1 cellular context compared by ENCODE assay signal in the genomic region with DNA sequence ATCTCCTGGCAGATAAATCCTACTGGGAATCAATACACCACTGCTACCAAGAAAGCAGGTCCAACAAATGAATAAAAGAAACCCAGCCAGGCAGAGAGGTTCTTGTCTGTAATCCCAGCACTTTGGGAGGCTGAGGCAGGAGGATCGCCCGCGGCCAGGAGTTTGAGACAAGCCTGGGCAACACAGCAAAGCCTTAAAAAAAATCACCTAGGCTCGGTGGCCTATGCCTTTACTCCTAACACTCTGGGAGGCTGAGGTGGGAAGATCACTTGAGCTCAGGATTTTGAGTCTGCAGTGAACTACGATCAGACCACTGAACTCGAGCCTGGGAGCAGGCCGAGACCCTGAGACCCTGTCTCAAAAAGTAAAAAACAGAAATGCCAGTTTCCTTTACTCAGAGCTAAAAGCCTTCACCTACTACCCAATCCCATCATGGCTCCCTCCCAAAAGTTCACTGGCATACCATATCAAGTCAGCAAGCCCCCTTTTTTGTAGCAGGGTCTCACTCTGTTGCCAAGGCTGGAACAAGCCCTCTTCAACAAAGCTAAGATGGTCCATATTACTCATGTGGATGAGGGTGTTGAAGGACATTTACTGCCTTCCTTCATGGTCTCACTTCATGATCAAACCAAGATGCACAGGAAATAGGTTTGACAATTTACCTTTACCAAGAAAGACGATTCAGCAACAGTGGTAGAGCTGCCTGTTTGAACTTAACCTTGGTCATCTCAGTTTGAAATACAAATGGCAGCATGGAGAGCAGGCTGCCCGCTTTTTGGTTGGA.
TF ChIP-seq lines count a peak whose summit lies in the region.

No MANE protein-coding gene starts in this region.

TF ChIP-seq in HepG2, 621 proteins besides CTCF, POLR2A, EP300 and RAD21 (continued from another document and continues in another):
- TF ChIP-seq, protein P1, sequence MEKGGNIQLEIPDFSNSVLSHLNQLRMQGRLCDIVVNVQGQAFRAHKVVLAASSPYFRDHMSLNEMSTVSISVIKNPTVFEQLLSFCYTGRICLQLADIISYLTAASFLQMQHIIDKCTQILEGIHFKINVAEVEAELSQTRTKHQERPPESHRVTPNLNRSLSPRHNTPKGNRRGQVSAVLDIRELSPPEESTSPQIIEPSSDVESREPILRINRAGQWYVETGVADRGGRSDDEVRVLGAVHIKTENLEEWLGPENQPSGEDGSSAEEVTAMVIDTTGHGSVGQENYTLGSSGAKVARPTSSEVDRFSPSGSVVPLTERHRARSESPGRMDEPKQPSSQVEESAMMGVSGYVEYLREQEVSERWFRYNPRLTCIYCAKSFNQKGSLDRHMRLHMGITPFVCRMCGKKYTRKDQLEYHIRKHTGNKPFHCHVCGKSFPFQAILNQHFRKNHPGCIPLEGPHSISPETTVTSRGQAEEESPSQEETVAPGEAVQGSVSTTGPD (CRISPR knock-in tag; IDR thresholded peaks at IDR 0.05): no peak
- TF ChIP-seq HNF4A (CRISPR knock-in tag; IDR thresholded peaks at IDR 0.05): peak; percentile 31; the same call in 1 of the 2 replicates
- TF ChIP-seq, protein P2, sequence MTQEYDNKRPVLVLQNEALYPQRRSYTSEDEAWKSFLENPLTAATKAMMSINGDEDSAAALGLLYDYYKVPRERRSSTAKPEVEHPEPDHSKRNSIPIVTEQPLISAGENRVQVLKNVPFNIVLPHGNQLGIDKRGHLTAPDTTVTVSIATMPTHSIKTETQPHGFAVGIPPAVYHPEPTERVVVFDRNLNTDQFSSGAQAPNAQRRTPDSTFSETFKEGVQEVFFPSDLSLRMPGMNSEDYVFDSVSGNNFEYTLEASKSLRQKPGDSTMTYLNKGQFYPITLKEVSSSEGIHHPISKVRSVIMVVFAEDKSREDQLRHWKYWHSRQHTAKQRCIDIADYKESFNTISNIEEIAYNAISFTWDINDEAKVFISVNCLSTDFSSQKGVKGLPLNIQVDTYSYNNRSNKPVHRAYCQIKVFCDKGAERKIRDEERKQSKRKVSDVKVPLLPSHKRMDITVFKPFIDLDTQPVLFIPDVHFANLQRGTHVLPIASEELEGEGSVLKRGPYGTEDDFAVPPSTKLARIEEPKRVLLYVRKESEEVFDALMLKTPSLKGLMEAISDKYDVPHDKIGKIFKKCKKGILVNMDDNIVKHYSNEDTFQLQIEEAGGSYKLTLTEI (CRISPR knock-in tag; conservative IDR thresholded peaks at IDR 0.05): no peak
- TF ChIP-seq KAT7 (CRISPR knock-in tag; IDR thresholded peaks at IDR 0.05; ENCODE audit: borderline replicate concordance): peak; percentile 31; the same call in 1 of the 2 replicates
- TF ChIP-seq REL (CRISPR knock-in tag; conservative IDR thresholded peaks at IDR 0.05): no peak
- TF ChIP-seq HOXA3 (CRISPR knock-in tag; IDR thresholded peaks at IDR 0.05): no peak
- 0 out of 2 replicates have a peak, but pooled peaks have one; percentile 23 for TF ChIP-seq ZC3H13 (CRISPR knock-in tag; IDR thresholded peaks at IDR 0.05)
- TF ChIP-seq, protein P3, sequence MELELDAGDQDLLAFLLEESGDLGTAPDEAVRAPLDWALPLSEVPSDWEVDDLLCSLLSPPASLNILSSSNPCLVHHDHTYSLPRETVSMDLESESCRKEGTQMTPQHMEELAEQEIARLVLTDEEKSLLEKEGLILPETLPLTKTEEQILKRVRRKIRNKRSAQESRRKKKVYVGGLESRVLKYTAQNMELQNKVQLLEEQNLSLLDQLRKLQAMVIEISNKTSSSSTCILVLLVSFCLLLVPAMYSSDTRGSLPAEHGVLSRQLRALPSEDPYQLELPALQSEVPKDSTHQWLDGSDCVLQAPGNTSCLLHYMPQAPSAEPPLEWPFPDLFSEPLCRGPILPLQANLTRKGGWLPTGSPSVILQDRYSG (CRISPR knock-in tag; IDR thresholded peaks at IDR 0.05): no peak
- no peak for TF ChIP-seq ELF4 (CRISPR knock-in tag; IDR thresholded peaks at IDR 0.05; ENCODE audit: borderline replicate concordance)
- no peak for TF ChIP-seq TSC22D2 (CRISPR knock-in tag; IDR thresholded peaks at IDR 0.05; ENCODE audit: borderline replicate concordance)
- 0 out of 2 replicates have a peak, but pooled peaks have one; percentile 0 for TF ChIP-seq ZSCAN9 (CRISPR knock-in tag; IDR thresholded peaks at IDR 0.05; ENCODE audit: borderline replicate concordance)
- TF ChIP-seq, protein P4, sequence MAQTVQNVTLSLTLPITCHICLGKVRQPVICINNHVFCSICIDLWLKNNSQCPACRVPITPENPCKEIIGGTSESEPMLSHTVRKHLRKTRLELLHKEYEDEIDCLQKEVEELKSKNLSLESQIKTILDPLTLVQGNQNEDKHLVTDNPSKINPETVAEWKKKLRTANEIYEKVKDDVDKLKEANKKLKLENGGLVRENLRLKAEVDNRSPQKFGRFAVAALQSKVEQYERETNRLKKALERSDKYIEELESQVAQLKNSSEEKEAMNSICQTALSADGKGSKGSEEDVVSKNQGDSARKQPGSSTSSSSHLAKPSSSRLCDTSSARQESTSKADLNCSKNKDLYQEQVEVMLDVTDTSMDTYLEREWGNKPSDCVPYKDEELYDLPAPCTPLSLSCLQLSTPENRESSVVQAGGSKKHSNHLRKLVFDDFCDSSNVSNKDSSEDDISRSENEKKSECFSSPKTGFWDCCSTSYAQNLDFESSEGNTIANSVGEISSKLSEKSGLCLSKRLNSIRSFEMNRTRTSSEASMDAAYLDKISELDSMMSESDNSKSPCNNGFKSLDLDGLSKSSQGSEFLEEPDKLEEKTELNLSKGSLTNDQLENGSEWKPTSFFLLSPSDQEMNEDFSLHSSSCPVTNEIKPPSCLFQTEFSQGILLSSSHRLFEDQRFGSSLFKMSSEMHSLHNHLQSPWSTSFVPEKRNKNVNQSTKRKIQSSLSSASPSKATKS (CRISPR knock-in tag; IDR thresholded peaks at IDR 0.05): peak; percentile 7; the same call in 1 of the 2 replicates
- TF ChIP-seq, protein P5, sequence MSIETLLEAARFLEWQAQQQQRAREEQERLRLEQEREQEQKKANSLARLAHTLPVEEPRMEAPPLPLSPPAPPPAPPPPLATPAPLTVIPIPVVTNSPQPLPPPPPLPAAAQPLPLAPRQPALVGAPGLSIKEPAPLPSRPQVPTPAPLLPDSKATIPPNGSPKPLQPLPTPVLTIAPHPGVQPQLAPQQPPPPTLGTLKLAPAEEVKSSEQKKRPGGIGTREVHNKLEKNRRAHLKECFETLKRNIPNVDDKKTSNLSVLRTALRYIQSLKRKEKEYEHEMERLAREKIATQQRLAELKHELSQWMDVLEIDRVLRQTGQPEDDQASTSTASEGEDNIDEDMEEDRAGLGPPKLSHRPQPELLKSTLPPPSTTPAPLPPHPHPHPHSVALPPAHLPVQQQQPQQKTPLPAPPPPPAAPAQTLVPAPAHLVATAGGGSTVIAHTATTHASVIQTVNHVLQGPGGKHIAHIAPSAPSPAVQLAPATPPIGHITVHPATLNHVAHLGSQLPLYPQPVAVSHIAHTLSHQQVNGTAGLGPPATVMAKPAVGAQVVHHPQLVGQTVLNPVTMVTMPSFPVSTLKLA (IDR thresholded peaks at IDR 0.05): no peak
- TF ChIP-seq, protein P6, sequence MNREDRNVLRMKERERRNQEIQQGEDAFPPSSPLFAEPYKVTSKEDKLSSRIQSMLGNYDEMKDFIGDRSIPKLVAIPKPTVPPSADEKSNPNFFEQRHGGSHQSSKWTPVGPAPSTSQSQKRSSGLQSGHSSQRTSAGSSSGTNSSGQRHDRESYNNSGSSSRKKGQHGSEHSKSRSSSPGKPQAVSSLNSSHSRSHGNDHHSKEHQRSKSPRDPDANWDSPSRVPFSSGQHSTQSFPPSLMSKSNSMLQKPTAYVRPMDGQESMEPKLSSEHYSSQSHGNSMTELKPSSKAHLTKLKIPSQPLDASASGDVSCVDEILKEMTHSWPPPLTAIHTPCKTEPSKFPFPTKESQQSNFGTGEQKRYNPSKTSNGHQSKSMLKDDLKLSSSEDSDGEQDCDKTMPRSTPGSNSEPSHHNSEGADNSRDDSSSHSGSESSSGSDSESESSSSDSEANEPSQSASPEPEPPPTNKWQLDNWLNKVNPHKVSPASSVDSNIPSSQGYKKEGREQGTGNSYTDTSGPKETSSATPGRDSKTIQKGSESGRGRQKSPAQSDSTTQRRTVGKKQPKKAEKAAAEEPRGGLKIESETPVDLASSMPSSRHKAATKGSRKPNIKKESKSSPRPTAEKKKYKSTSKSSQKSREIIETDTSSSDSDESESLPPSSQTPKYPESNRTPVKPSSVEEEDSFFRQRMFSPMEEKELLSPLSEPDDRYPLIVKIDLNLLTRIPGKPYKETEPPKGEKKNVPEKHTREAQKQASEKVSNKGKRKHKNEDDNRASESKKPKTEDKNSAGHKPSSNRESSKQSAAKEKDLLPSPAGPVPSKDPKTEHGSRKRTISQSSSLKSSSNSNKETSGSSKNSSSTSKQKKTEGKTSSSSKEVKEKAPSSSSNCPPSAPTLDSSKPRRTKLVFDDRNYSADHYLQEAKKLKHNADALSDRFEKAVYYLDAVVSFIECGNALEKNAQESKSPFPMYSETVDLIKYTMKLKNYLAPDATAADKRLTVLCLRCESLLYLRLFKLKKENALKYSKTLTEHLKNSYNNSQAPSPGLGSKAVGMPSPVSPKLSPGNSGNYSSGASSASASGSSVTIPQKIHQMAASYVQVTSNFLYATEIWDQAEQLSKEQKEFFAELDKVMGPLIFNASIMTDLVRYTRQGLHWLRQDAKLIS (CRISPR knock-in tag; IDR thresholded peaks at IDR 0.05): 0 out of 2 replicates have a peak, but pooled peaks have one; percentile 24
- TF ChIP-seq KDM4B (CRISPR knock-in tag; IDR thresholded peaks at IDR 0.05): 0 out of 2 replicates have a peak, but pooled peaks have one; percentile 8
- TF ChIP-seq, protein P7, sequence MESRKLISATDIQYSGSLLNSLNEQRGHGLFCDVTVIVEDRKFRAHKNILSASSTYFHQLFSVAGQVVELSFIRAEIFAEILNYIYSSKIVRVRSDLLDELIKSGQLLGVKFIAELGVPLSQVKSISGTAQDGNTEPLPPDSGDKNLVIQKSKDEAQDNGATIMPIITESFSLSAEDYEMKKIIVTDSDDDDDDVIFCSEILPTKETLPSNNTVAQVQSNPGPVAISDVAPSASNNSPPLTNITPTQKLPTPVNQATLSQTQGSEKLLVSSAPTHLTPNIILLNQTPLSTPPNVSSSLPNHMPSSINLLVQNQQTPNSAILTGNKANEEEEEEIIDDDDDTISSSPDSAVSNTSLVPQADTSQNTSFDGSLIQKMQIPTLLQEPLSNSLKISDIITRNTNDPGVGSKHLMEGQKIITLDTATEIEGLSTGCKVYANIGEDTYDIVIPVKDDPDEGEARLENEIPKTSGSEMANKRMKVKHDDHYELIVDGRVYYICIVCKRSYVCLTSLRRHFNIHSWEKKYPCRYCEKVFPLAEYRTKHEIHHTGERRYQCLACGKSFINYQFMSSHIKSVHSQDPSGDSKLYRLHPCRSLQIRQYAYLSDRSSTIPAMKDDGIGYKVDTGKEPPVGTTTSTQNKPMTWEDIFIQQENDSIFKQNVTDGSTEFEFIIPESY (CRISPR knock-in tag; IDR thresholded peaks at IDR 0.05): no peak
- TF ChIP-seq MED1 (CRISPR knock-in tag; IDR thresholded peaks at IDR 0.05): 0 out of 2 replicates have a peak, but pooled peaks have one; percentile 3
- TF ChIP-seq CCDC6 (CRISPR knock-in tag; IDR thresholded peaks at IDR 0.05): no peak
- no peak for TF ChIP-seq KLF13 (CRISPR knock-in tag; IDR thresholded peaks at IDR 0.05)
- TF ChIP-seq JARID2 (CRISPR knock-in tag; IDR thresholded peaks at IDR 0.05; ENCODE audit: insufficient replicate concordance): no peak
- no peak for TF ChIP-seq FOXJ3 (CRISPR knock-in tag; IDR thresholded peaks at IDR 0.05; ENCODE audit: borderline replicate concordance)
- TF ChIP-seq REXO4 (CRISPR knock-in tag; IDR thresholded peaks at IDR 0.05; ENCODE audit: borderline replicate concordance): no peak
- TF ChIP-seq, protein P8, sequence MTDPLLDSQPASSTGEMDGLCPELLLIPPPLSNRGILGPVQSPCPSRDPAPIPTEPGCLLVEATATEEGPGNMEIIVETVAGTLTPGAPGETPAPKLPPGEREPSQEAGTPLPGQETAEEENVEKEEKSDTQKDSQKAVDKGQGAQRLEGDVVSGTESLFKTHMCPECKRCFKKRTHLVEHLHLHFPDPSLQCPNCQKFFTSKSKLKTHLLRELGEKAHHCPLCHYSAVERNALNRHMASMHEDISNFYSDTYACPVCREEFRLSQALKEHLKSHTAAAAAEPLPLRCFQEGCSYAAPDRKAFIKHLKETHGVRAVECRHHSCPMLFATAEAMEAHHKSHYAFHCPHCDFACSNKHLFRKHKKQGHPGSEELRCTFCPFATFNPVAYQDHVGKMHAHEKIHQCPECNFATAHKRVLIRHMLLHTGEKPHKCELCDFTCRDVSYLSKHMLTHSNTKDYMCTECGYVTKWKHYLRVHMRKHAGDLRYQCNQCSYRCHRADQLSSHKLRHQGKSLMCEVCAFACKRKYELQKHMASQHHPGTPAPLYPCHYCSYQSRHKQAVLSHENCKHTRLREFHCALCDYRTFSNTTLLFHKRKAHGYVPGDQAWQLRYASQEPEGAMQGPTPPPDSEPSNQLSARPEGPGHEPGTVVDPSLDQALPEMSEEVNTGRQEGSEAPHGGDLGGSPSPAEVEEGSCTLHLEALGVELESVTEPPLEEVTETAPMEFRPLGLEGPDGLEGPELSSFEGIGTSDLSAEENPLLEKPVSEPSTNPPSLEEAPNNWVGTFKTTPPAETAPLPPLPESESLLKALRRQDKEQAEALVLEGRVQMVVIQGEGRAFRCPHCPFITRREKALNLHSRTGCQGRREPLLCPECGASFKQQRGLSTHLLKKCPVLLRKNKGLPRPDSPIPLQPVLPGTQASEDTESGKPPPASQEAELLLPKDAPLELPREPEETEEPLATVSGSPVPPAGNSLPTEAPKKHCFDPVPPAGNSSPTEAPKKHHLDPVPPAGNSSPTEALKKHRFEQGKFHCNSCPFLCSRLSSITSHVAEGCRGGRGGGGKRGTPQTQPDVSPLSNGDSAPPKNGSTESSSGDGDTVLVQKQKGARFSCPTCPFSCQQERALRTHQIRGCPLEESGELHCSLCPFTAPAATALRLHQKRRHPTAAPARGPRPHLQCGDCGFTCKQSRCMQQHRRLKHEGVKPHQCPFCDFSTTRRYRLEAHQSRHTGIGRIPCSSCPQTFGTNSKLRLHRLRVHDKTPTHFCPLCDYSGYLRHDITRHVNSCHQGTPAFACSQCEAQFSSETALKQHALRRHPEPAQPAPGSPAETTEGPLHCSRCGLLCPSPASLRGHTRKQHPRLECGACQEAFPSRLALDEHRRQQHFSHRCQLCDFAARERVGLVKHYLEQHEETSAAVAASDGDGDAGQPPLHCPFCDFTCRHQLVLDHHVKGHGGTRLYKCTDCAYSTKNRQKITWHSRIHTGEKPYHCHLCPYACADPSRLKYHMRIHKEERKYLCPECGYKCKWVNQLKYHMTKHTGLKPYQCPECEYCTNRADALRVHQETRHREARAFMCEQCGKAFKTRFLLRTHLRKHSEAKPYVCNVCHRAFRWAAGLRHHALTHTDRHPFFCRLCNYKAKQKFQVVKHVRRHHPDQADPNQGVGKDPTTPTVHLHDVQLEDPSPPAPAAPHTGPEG (CRISPR knock-in tag; IDR thresholded peaks at IDR 0.05): 0 out of 2 replicates have a peak, but pooled peaks have one; percentile 32
- no peak for TF ChIP-seq FOXM1 (CRISPR knock-in tag; IDR thresholded peaks at IDR 0.05)
- TF ChIP-seq, protein P9, sequence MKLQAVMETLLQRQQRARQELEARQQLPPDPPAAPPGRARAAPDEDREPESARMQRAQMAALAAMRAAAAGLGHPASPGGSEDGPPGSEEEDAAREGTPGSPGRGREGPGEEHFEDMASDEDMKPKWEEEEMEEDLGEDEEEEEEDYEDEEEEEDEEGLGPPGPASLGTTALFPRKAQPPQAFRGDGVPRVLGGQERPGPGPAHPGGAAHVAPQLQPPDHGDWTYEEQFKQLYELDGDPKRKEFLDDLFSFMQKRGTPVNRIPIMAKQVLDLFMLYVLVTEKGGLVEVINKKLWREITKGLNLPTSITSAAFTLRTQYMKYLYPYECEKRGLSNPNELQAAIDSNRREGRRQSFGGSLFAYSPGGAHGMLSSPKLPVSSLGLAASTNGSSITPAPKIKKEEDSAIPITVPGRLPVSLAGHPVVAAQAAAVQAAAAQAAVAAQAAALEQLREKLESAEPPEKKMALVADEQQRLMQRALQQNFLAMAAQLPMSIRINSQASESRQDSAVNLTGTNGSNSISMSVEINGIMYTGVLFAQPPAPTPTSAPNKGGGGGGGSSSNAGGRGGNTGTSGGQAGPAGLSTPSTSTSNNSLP (IDR thresholded peaks at IDR 0.05; ENCODE audit: low read depth, low read length): no peak
- TF ChIP-seq SP1 (IDR thresholded peaks at IDR 0.05): no peak
- 0 out of 2 replicates have a peak, but pooled peaks have one; percentile 11 for TF ChIP-seq SP1 (CRISPR knock-in tag; IDR thresholded peaks at IDR 0.05)
